Comparison of ENCODE assay signal across 40 cellular contexts in the genomic region with DNA sequence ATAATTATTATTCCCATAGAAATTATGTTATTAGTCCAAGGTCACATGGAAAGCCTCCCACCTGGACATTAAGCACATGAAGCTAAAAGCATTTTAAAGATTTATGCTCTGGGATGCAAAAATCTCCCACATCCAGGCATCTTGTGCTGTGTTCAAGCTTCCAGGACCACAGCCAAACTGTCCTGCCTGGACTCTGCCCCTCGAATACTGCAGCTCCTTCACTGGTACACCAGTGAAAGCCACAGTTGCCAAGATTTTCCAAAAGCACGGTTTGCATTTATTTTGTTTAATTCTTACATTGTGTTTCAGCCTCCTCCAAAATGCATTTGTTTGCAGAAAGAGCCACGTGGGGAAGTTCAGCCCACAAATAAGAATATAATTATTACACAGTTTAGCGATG. TPM values are rescaled to one million over a fixed set of nuclear protein-coding genes. Genes with fewer than 3 reads are reported as not detected.
"Had no signal": no experiment of that assay in that cellular context is flagged by ENCODE, and none has a peak within 500 bp of the region (broad histone marks: within the 10 kb centered on the region; RNA-seq: fewer than 3 reads in every experiment).

No MANE protein-coding gene starts in this region.

- H3K27me3 ChIP-seq: adrenal gland, ascending aorta, body of pancreas, brain microvascular endothelial cell, breast epithelium, cardiac muscle cell had no signal

- H3K9me3 ChIP-seq: adrenal gland, ascending aorta, body of pancreas, breast epithelium had no signal

- H3K4me1 ChIP-seq: adrenal gland, ascending aorta, body of pancreas, breast epithelium had no signal

- ATAC-seq: activated naive CD4-positive, alpha-beta T cell treated with anti-CD3 and anti-CD28 coated beads, Interleukin-2, amount 50 U/mL, for 72 hours; activated naive CD8-positive, alpha-beta T cell treated with anti-CD3 and anti-CD28 coated beads, Interleukin-2, amount 50 U/mL, for 24 hours; activated T-cell treated with anti-CD3 and anti-CD28 coated beads, Interleukin-2, amount 50 U/mL, for 4 hours; activated T-cell treated with anti-CD3 and anti-CD28 coated beads, Interleukin-2, amount 50 U/mL, for 72 hours; activated T-helper 17 cell treated with anti-CD3 and anti-CD28 coated beads, Interleukin-2, amount 50 U/mL, for 72 hours; body of pancreas had no signal

- DNase-seq: activated effector memory CD4-positive, alpha-beta T cell treated with anti-CD3 and anti-CD28 coated beads, Interleukin-2, amount 50 U/mL, for 16 hours; activated effector memory CD4-positive, alpha-beta T cell treated with Interleukin-2 at 50 U/mL for 16 hours; activated gamma-delta T cell; activated gamma-delta T cell treated with Interleukin-2 at 50 U/mL for 16 hours; activated naive CD4-positive, alpha-beta T cell; activated naive CD4-positive, alpha-beta T cell treated with anti-CD3 and anti-CD28 coated beads for 36 hours; activated naive CD4-positive, alpha-beta T cell treated with anti-CD3 and anti-CD28 coated beads, Interleukin-2, amount 10 ng/mL, durations not matched to agents 7 days and 5 days; activated naive CD4-positive, alpha-beta T cell treated with anti-CD3 and anti-CD28 coated beads, Interleukin-2, amount 50 U/mL, for 16 hours; activated naive CD4-positive, alpha-beta T cell treated with Interleukin-2 at 50 U/mL for 16 hours; activated naive CD8-positive, alpha-beta T cell treated with anti-CD3 and anti-CD28 coated beads for 36 hours; activated naive CD8-positive, alpha-beta T cell treated with anti-CD3 and anti-CD28 coated beads, Interleukin-2, amount 10 ng/mL, durations not matched to agents 7 days and 5 days; activated naive CD8-positive, alpha-beta T cell treated with anti-CD3 and anti-CD28 coated beads, Interleukin-2, amount 50 U/mL, for 24 hours; activated T-cell treated with anti-CD3 and anti-CD28 coated beads, Interleukin-2, amount 50 U/mL, for 1 hour; activated T-cell treated with anti-CD3 and anti-CD28 coated beads, Interleukin-2, amount 50 U/mL, for 24 hours; activated T-cell treated with anti-CD3 and anti-CD28 coated beads, Interleukin-2, amount 50 U/mL, for 4 hours; activated T-cell treated with anti-CD3 and anti-CD28 coated beads, Interleukin-2, amount 50 U/mL, for 48 hours; activated T-cell treated with anti-CD3 and anti-CD28 coated beads, Interleukin-2, amount 50 U/mL, for 72 hours; adrenal gland; amniotic stem cell; amygdala; anterior cingulate cortex; aorta; body of pancreas; brain microvascular endothelial cell; caudate nucleus; central memory CD4-positive, alpha-beta T cell; cerebellar nuclear complex had no signal

- FAIRE-seq: astrocyte, bronchial epithelial cell had no signal

- H3K4me3 ChIP-seq: adrenal gland, ascending aorta, body of pancreas, breast epithelium, cardiac muscle cell had no signal

- H3K36me3 ChIP-seq: adrenal gland, ascending aorta, brain microvascular endothelial cell, breast epithelium, cardiac muscle cell had no signal

- H3K27ac ChIP-seq: adrenal gland, ascending aorta, body of pancreas, brain microvascular endothelial cell, breast epithelium, cardiac muscle cell had no signal

RNA-seq across cellular contexts. Expression of gene C8B, which starts 38.6 kb away (rescaled TPM):
- total RNA-seq: activated naive CD4-positive, alpha-beta T cell treated with anti-CD3 and anti-CD28 coated beads for 36 hours; activated naive CD4-positive, alpha-beta T cell treated with anti-CD3 and anti-CD28 coated beads, Interleukin-2, amount 50 U/mL, for 72 hours; activated naive CD8-positive, alpha-beta T cell treated with anti-CD3 and anti-CD28 coated beads for 36 hours; activated naive CD8-positive, alpha-beta T cell treated with anti-CD3 and anti-CD28 coated beads, Interleukin-2, amount 10 ng/mL, durations not matched to agents 7 days and 5 days; activated T-cell treated with anti-CD3 and anti-CD28 coated beads, Interleukin-2, amount 50 U/mL, for 4 hours; activated T-cell treated with anti-CD3 and anti-CD28 coated beads, Interleukin-2, amount 50 U/mL, for 72 hours; activated T-helper 1 cell treated with anti-CD3 and anti-CD28 coated beads, Interleukin-12 subunit alpha, Interleukin-12 subunit beta, Interleukin-2, Interleukin-4 antibody, amounts not matched to agents 30 ng/mL and 10 ng/mL and 1 ng/mL, durations not matched to agents 14 hours and 24 hours and 36 hours; activated T-helper 17 cell treated with anti-CD3 and anti-CD28 coated beads, Interleukin-2, amount 50 U/mL, for 72 hours; activated T-helper 2 cell treated with anti-CD3 and anti-CD28 coated beads, Interferon-gamma antibody, Interleukin-2, Interleukin-4, amounts not matched to agents 10 μg/mL and 5 μg/mL and 100 μg/mL, durations not matched to agents 14 hours and 24 hours and 36 hours; adrenal gland; aorta; astrocyte; body of pancreas; breast epithelium; bronchial epithelial cell; cardiac muscle cell; cardiac septum; cerebellum; chondrocyte had no signal
- polyA plus RNA-seq: adipose tissue, aorta, cardiac muscle cell had no signal
